ENCODE assay signal across 12 cellular contexts in the genomic region with DNA sequence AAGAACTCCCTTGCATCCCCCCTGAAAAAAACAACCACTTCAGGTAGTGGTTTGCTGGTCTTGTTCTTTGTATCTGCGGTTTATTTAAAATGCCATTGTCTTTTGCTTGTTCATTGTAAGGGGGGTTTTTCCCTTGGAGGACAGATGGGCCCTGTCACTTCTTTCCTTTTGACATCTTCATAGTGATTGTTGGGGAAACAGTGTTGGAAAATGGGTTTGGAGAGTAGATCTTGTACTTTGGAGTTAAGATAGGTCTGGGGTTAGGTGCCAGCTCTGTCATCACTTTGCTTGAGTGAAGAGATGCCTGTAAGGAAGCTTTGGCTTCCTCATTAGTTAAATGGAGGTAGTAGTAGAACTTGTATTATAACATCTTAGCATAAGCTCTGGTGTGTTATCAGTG.
"Had no signal": no experiment of that assay in that cellular context is flagged by ENCODE, and none has a peak within 500 bp of the region (broad histone marks: within the 10 kb centered on the region; RNA-seq: fewer than 3 reads in every experiment).

No MANE protein-coding gene starts in this region.

- H3K4me1 ChIP-seq: left lung had no signal

- H3K27ac ChIP-seq: hepatocyte, left lung had no signal

- H3K4me2 ChIP-seq: hepatocyte had no signal

- ATAC-seq: left lung had no signal

- H3K27me3 ChIP-seq: hepatocyte, left lung had no signal

- H3K36me3 ChIP-seq: left lung had no signal

- H3K27ac Mint-ChIP-seq: activated naive CD4-positive, alpha-beta T cell treated with anti-CD3 and anti-CD28 coated beads, Interleukin-2, amount 50 U/mL, for 24 hours; nephron progenitor cell had no signal

- H3K9me3 Mint-ChIP-seq: activated naive CD4-positive, alpha-beta T cell treated with anti-CD3 and anti-CD28 coated beads, Interleukin-2, amount 50 U/mL, for 24 hours had no signal

- H3K27me3 Mint-ChIP-seq: activated naive CD4-positive, alpha-beta T cell treated with anti-CD3 and anti-CD28 coated beads, Interleukin-2, amount 50 U/mL, for 24 hours had no signal

- H3K4me3 Mint-ChIP-seq: activated naive CD4-positive, alpha-beta T cell treated with anti-CD3 and anti-CD28 coated beads, Interleukin-2, amount 50 U/mL, for 24 hours; endodermal cell; nephron progenitor cell had no signal

- H2AFZ ChIP-seq: hepatocyte had no signal

- H3K4me3 ChIP-seq: hepatocyte, left lung had no signal

- DNase-seq: activated CD4-positive, CD25-positive, alpha-beta regulatory T cell treated with anti-CD3 and anti-CD28 coated beads, Interleukin-2, amount 50 U/mL, for 72 hours; activated effector memory CD4-positive, alpha-beta T cell treated with anti-CD3 and anti-CD28 coated beads, Interleukin-2, amount 50 U/mL, for 16 hours; activated T-cell treated with anti-CD3 and anti-CD28 coated beads, Interleukin-2, amount 50 U/mL, for 1 hour; left lung; nephron progenitor cell; occipital lobe; small intestine; stimulated activated CD4-positive, alpha-beta T cell treated with anti-CD3 and anti-CD28 coated beads, Interleukin-4, amount 100 ng/mL, for 4 hours; stimulated activated CD8-positive, alpha-beta memory T cell treated with anti-CD3 and anti-CD28 coated beads, Interleukin-4, amount 100 ng/mL, for 48 hours had no signal
